1 cellular context compared by ENCODE assay signal in genomic region chr6:52016918-52017748, GRCh38.
TF ChIP-seq lines count a peak whose summit lies in the region.

No MANE protein-coding gene starts in this region.

TF ChIP-seq in GM23338, 12 proteins besides CTCF, POLR2A, EP300 and RAD21 (continued from another document):
- TF ChIP-seq REST (IDR thresholded peaks at IDR 0.05; ENCODE audit: unreplicated experiment) (no peak), POLR2AphosphoS5 (IDR thresholded peaks at IDR 0.05; ENCODE audit: low read depth) (no peak), EZH2phosphoT487 (IDR thresholded peaks at IDR 0.05; ENCODE audit: unreplicated experiment) (no peak)
